8 cellular contexts compared by ENCODE assay signal in genomic region chr1:156502396-156502748, GRCh38. TPM values are rescaled to one million over a fixed set of nuclear protein-coding genes. Genes with fewer than 3 reads are reported as not detected.
DNase-seq lines count a peak whose midpoint lies in the region; ATAC-seq and TF ChIP-seq lines count a peak whose summit lies in the region.

No MANE protein-coding gene starts in this region.

- WGBS in psoas muscle, 3 donors = 0 to 6% (median 4%) methylated on average over 1 of the region's 1 CpG

- peak overlapping the region; percentile 95 for H3K27ac ChIP-seq in DND-41 (ENCODE audit: low read length)
- peak overlapping the region; percentile 47 for H3K27ac ChIP-seq in SJCRH30
- peak overlapping the region; percentile 99 for H3K27ac ChIP-seq in psoas muscle

- peak overlapping the region; percentile 84 for H3K4me2 ChIP-seq in DND-41 (ENCODE audit: insufficient read depth, low read length)

- peak overlapping the region in 1 of 2 experiments; percentile 58; a peak in 2 of 4 replicates for H3K4me3 ChIP-seq in DND-41 (ENCODE audit: low read depth in 1 of 2, low read length in 2 of 2)
- no peak overlapping the region for H3K4me3 ChIP-seq in SJCRH30
- H3K4me3 ChIP-seq in psoas muscle = peak overlapping the region; percentile 98

- no peak overlapping the region for H2AFZ ChIP-seq in DND-41 (ENCODE audit: low read depth, low read length)

- no peak for ATAC-seq in DND-41 (ENCODE audit: insufficient read depth, low read depth)
- no peak for ATAC-seq in psoas muscle
- no peak for ATAC-seq in GM21737 (IDR thresholded peaks at IDR 0.05; ENCODE audit: unreplicated experiment)
- no peak for ATAC-seq in GM21723 (IDR thresholded peaks at IDR 0.05; ENCODE audit: unreplicated experiment)

- peaks cover 22% of the 10 kb centered on the region for H4K20me1 ChIP-seq in DND-41 (ENCODE audit: insufficient read depth, low read length)

- peaks cover 8% of the 10 kb centered on the region; the same call in 1 of the 2 replicates for H3K36me3 ChIP-seq in DND-41 (ENCODE audit: insufficient read depth, low read length)
- no peaks in the 10 kb centered on the region for H3K36me3 ChIP-seq in SJCRH30
- H3K36me3 ChIP-seq in psoas muscle (ENCODE audit: insufficient read depth in 1 of 2, low read depth in 1 of 2) = no peaks in the 10 kb centered on the region

- TF ChIP-seq CTCF in DND-41 (IDR thresholded peaks at IDR 0.05; ENCODE audit: borderline replicate concordance, extremely low read depth, low read length, poor library complexity, severe bottlenecking) = no peak
- no peak for TF ChIP-seq CTCF in psoas muscle (IDR thresholded peaks at IDR 0.05)

- no peak for TF ChIP-seq POLR2A in erythroblast (IDR thresholded peaks at IDR 0.05; ENCODE audit: low read length)

- H3K9me3 ChIP-seq in DND-41 (ENCODE audit: insufficient read depth, low read length, severe bottlenecking) = no peaks in the 10 kb centered on the region
- no peaks in the 10 kb centered on the region for H3K9me3 ChIP-seq in SJCRH30 (replicated peaks)
- no peaks in the 10 kb centered on the region for H3K9me3 ChIP-seq in psoas muscle

- H3K4me1 ChIP-seq in DND-41 (ENCODE audit: insufficient read depth, low read length) (peaks cover 65% of the 10 kb centered on the region), SJCRH30 (peaks cover 47% of the 10 kb centered on the region), psoas muscle (peaks cover 47% of the 10 kb centered on the region)

- DNase-seq in DND-41 = no peak
- DNase-seq in SJCRH30 = no peak
- DNase-seq in erythroblast (lab: John Stamatoyannopoulos, UW) = peak; percentile 41 to 45
- no peak for DNase-seq in psoas muscle
- no peak for DNase-seq in anterior cingulate cortex (lab: John Stamatoyannopoulos, UW)
- no peak for DNase-seq in NCI-H82 (lab: John Stamatoyannopoulos, UW)

- intact Hi-C loops in psoas muscle (cut with DNase I) = loop anchor here in 1 of 2 donors (10.0 kb wide), 1 partner anchor 378 kb away; no protein-coding TSS in a partner anchor

- H3K79me2 ChIP-seq in DND-41 (ENCODE audit: insufficient read depth, low read length) = peaks cover 40% of the 10 kb centered on the region

- H3K27me3 ChIP-seq in DND-41 (ENCODE audit: insufficient read depth, low read length, poor library complexity) (no peaks in the 10 kb centered on the region), SJCRH30 (no peaks in the 10 kb centered on the region), psoas muscle (ENCODE audit: insufficient read depth in 3 of 3, low read length in 2 of 3) (no peaks in the 10 kb centered on the region)

- peak overlapping the region; percentile 96 for H3K9ac ChIP-seq in DND-41 (ENCODE audit: low read depth, low read length)

RNA-seq across cellular contexts. Expression of gene MEF2D, which starts 1.8 kb away (rescaled TPM):
- total RNA-seq in SJCRH30 (2014; rRNA removed; shearing (Covaris generic)) = 10.0 and 13.3 TPM in 2 replicates
- 100 to 1,000 TPM; 126 to 258 (median 188) TPM for total RNA-seq in psoas muscle
- 10 to 100 TPM; 43.1 to 65.3 (median 58.4) TPM for polyA plus RNA-seq in psoas muscle

Comparison
In these comparisons a context has a peak if more than half of its experiments do, and no peak if none do; other contexts are left out.
1. DNase-seq: peak in erythroblast (2 of 2); none in DND-41 (single experiment), SJCRH30 (0 of 2), psoas muscle (0 of 2), anterior cingulate cortex (0 of 58) and NCI-H82 (single experiment).
2. H3K27ac ChIP-seq: peak in every context shown above with its lines; median percentile 99 in psoas muscle; 95 in DND-41; 47 in SJCRH30.